Comparison of ENCODE assay signal across 1 cellular context in genomic region chr17:11909348-11909747, GRCh38.
TF ChIP-seq lines count a peak whose summit lies in the region.

No MANE protein-coding gene starts in this region.

TF ChIP-seq in GM23338, 12 proteins besides CTCF, POLR2A, EP300 and RAD21 (continued from another document):
- TF ChIP-seq ZNF462 (CRISPR knock-in tag; IDR thresholded peaks at IDR 0.05) = no peak
- TF ChIP-seq EZH2 (IDR thresholded peaks at IDR 0.05; ENCODE audit: low read depth, unreplicated experiment) = no peak
